Comparison of ENCODE assay signal across 8 cellular contexts in the genomic region with DNA sequence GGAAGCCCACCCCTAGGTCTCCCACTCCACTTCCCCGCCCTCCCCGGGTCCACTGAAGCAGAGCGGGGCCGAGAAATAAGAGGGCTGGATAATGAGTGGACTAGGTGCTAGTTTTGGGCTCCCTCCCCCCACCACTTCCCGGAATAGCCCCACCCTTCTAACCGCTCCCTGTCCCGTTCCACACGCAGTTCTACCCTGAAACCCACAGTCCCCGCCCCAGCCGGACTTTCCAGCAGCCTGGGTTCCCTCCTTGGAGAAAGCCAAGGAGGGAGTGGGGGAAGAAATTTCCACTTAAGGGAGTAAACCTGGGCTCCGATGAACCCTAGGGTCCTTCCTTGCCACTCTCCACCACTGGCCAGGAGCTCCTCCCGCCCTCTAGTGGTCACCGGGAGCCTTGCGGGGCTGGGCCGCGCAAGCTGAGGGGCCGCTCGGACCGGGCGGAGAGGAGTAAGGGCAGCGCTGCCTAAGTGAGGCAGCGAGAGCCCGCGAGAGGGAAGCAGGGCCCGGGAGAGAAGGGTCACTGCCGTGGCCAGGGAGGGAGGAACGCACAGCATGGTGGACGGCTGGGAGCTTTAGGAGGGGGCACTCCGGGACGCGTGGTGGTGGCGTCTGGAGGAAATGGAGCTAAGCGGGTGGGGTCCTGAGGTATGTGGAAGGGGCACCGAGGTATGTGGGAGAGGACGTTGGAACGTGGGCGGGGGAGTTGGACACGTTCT. TPM values are rescaled to one million over a fixed set of nuclear protein-coding genes. Genes with fewer than 3 reads are reported as not detected.
DNase-seq lines count a peak whose midpoint lies in the region; ATAC-seq and TF ChIP-seq lines count a peak whose summit lies in the region.

No MANE protein-coding gene starts in this region.

- H3K27ac Mint-ChIP-seq in naive B cell, result peak overlapping the region; percentile 58 to 98 (median 96)

- H3K4me1 ChIP-seq in esophagus squamous epithelium, result peaks cover 32 to 47% (median 32%) of the 10 kb centered on the region in 3 donors

- 0% methylated on average over 4 to 11 of the region's 38 CpGs for WGBS in esophagus squamous epithelium, 2 donors

- DNase-seq in Caki2 (ENCODE audit: low read depth) (peak; percentile 96), activated T-helper 1 cell treated with Interleukin-2 at 50 U/mL for 16 hours (ENCODE audit: low read depth) (peak; percentile 47), esophagus squamous epithelium (lab: John Stamatoyannopoulos, UW) (no peak), naive B cell (peak; percentile 73)
- no peak for DNase-seq in Jurkat, Clone E6-1 (ENCODE audit: low read depth, low spot score)
- peak; percentile 89 for DNase-seq in stimulated activated naive CD8-positive, alpha-beta T cell treated with anti-CD3 and anti-CD28 coated beads, Interleukin-15, Interleukin-2, amounts not matched to agents 100 U/mL and 50 U/mL, for 24 hours

- H3K4me3 ChIP-seq in Jurkat, Clone E6-1 (ENCODE audit: low read length), result peak overlapping the region; percentile 61
- H3K4me3 ChIP-seq in esophagus squamous epithelium, result peak overlapping the region; percentile 33 to 71 (median 54)

- H3K27me3 Mint-ChIP-seq in naive B cell, result peaks cover 0 to 24% (median 7%) of the 10 kb centered on the region in 3 donors

- H3K9me3 Mint-ChIP-seq in naive B cell, result no peaks in the 10 kb centered on the region

- peak; percentile 85 to 99 (median 96) for TF ChIP-seq CTCF in esophagus squamous epithelium (IDR thresholded peaks at IDR 0.05)

- peak overlapping the region; percentile 88 to 94 (median 92) for H3K4me3 Mint-ChIP-seq in naive B cell

- H3K36me3 Mint-ChIP-seq in naive B cell, result no peaks in the 10 kb centered on the region

- H3K36me3 ChIP-seq in esophagus squamous epithelium, result peaks cover 0 to 21% (median 0%) of the 10 kb centered on the region in 3 donors

- H3K9me3 ChIP-seq in esophagus squamous epithelium, result no peaks in the 10 kb centered on the region

- no peaks in the 10 kb centered on the region for H3K27me3 ChIP-seq in esophagus squamous epithelium

- in situ Hi-C loops in Caki2 (cut with HindIII; ENCODE audit: low pct_unique_long_range_greater_than_20kb, low sequenced_read_pairs), result no loop called here

- ATAC-seq in GM21390 (IDR thresholded peaks at IDR 0.05; ENCODE audit: unreplicated experiment) (peak; percentile 67), naive B cell (ENCODE audit: low read depth in 2 of 2) (peak; percentile 31 to 34)
- peak; percentile 60 for ATAC-seq in stimulated activated naive CD8-positive, alpha-beta T cell treated with anti-CD3 and anti-CD28 coated beads, Interleukin-15, Interleukin-2, amounts not matched to agents 100 U/mL and 50 U/mL, for 24 hours

- H3K27ac ChIP-seq in esophagus squamous epithelium, result peak overlapping the region; percentile 91 to 98 (median 96)

- peaks cover 23 to 33% (median 23%) of the 10 kb centered on the region in 3 donors for H3K4me1 Mint-ChIP-seq in naive B cell

- intact Hi-C loops in esophagus squamous epithelium (cut with DNase I), result no loop called here

- TF ChIP-seq POLR2A in esophagus squamous epithelium (IDR thresholded peaks at IDR 0.05), result peak in 3 of 4 donors; percentile 7 to 41 (median 40)

TF ChIP-seq in PFSK-1, 5 proteins besides CTCF, POLR2A, EP300 and RAD21:
- TF ChIP-seq TAF1 (IDR thresholded peaks at IDR 0.05; ENCODE audit: borderline replicate concordance, insufficient read depth, low read length) (no peak), POLR2AphosphoS5 (IDR thresholded peaks at IDR 0.05; ENCODE audit: low read depth, low read length) (peak; percentile 63; the same call in 1 of the 2 replicates), SIN3A (IDR thresholded peaks at IDR 0.05; ENCODE audit: borderline replicate concordance, insufficient read depth, low read length) (no peak), REST (IDR thresholded peaks at IDR 0.05; ENCODE audit: insufficient read depth in 1 of 2, low read depth in 2 of 2, low read length in 2 of 2) (no peak; a peak in 1 of 4 replicates), FOXP2 (optimal IDR thresholded peaks at IDR 0.05; ENCODE audit: borderline replicate concordance, extremely low read depth, extremely low read length, insufficient read depth) (no peak)

RNA-seq across cellular contexts. Expression of gene THBS3, which starts 14.3 kb away (rescaled TPM):
- 20.5 and 28.3 TPM in 2 replicates for total RNA-seq in Caki2 (2014; rRNA removed; shearing (Covaris generic); ENCODE audit: low replicate concordance)
- 13.8 TPM for polyA plus RNA-seq in Jurkat, Clone E6-1 (2012; ENCODE audit: insufficient read depth, insufficient read length)
- polyA plus RNA-seq in PFSK-1 (2012; ENCODE audit: insufficient read length, low read depth), result 14.3 TPM
- total RNA-seq in esophagus squamous epithelium, result 10 to 100 TPM in 3 of 4 donors, 1 to 10 TPM in 1; 8.7 to 18.5 (median 11.1) TPM
- 1 to 10 TPM; 1.1 to 3.9 (median 2.2) TPM for polyA plus RNA-seq in naive B cell (ENCODE audit: low read depth in 6 of 6)

RNA-seq across cellular contexts. Expression of gene MTX1, which starts 15.1 kb away (rescaled TPM):
- 152 and 172 TPM in 2 replicates for total RNA-seq in Caki2 (2014; rRNA removed; shearing (Covaris generic); ENCODE audit: low replicate concordance)
- 75.4 TPM for polyA plus RNA-seq in Jurkat, Clone E6-1 (2012; ENCODE audit: insufficient read depth, insufficient read length)
- 142 TPM for polyA plus RNA-seq in PFSK-1 (2012; ENCODE audit: insufficient read length, low read depth)
- 10 to 100 TPM; 34.0 to 59.1 (median 42.9) TPM for total RNA-seq in esophagus squamous epithelium
- 10 to 100 TPM; 35.5 to 49.1 (median 42.0) TPM for polyA plus RNA-seq in naive B cell (ENCODE audit: low read depth in 6 of 6)

RNA-seq across cellular contexts. Expression of gene TRIM46, which starts 19.8 kb away (rescaled TPM):
- not detected in 2 replicates for total RNA-seq in Caki2 (2014; rRNA removed; shearing (Covaris generic); ENCODE audit: low replicate concordance)
- 6.9 TPM for polyA plus RNA-seq in Jurkat, Clone E6-1 (2012; ENCODE audit: insufficient read depth, insufficient read length)
- polyA plus RNA-seq in PFSK-1 (2012; ENCODE audit: insufficient read length, low read depth), result 0.38 TPM
- total RNA-seq in esophagus squamous epithelium, result under 1 TPM in 3 of 4 donors, not detected in 1; 0.30 to 0.53 (median 0.38) TPM
- polyA plus RNA-seq in naive B cell (ENCODE audit: low read depth in 6 of 6), result under 1 TPM in 2 of 6 donors, not detected in 4; 0.13 to 0.35 TPM

RNA-seq across cellular contexts. Expression of gene KRTCAP2, which starts 20.3 kb away (rescaled TPM):
- total RNA-seq in Caki2 (2014; rRNA removed; shearing (Covaris generic); ENCODE audit: low replicate concordance), result 271 and 341 TPM in 2 replicates
- 345 TPM for polyA plus RNA-seq in Jurkat, Clone E6-1 (2012; ENCODE audit: insufficient read depth, insufficient read length)
- 405 TPM for polyA plus RNA-seq in PFSK-1 (2012; ENCODE audit: insufficient read length, low read depth)
- 100 to 1,000 TPM in 1 of 4 donors, 10 to 100 TPM in 3; 70.8 to 122 (median 73.8) TPM for total RNA-seq in esophagus squamous epithelium
- 100 to 1,000 TPM; 340 to 379 (median 354) TPM for polyA plus RNA-seq in naive B cell (ENCODE audit: low read depth in 6 of 6)

RNA-seq across cellular contexts. Expression of gene DPM3, which starts 53.1 kb away (rescaled TPM):
- total RNA-seq in Caki2 (2014; rRNA removed; shearing (Covaris generic); ENCODE audit: low replicate concordance), result 171 and 198 TPM in 2 replicates
- polyA plus RNA-seq in Jurkat, Clone E6-1 (2012; ENCODE audit: insufficient read depth, insufficient read length), result 57.0 TPM
- 135 TPM for polyA plus RNA-seq in PFSK-1 (2012; ENCODE audit: insufficient read length, low read depth)
- total RNA-seq in esophagus squamous epithelium, result 10 to 100 TPM; 33.1 to 67.7 (median 45.4) TPM
- polyA plus RNA-seq in naive B cell (ENCODE audit: low read depth in 6 of 6), result 100 to 1,000 TPM in 1 of 6 donors, 10 to 100 TPM in 5; 77.4 to 100 (median 90.5) TPM

Comparison
In these comparisons a context has a peak if more than half of its experiments do, and no peak if none do; other contexts are left out.
1. DNase-seq: peak in Caki2 (single experiment), activated T-helper 1 cell treated with Interleukin-2 at 50 U/mL for 16 hours (single experiment), naive B cell (single experiment) and stimulated activated naive CD8-positive, alpha-beta T cell treated with anti-CD3 and anti-CD28 coated beads, Interleukin-15, Interleukin-2, amounts not matched to agents 100 U/mL and 50 U/mL, for 24 hours (single experiment); none in Jurkat, Clone E6-1 (single experiment) and esophagus squamous epithelium (single experiment).
2. Peak in every context shown above with its lines, with median percentiles within 50 percentile points of each other: ATAC-seq.